Comparison of ENCODE assay signal across 1 cellular context in the genomic region with DNA sequence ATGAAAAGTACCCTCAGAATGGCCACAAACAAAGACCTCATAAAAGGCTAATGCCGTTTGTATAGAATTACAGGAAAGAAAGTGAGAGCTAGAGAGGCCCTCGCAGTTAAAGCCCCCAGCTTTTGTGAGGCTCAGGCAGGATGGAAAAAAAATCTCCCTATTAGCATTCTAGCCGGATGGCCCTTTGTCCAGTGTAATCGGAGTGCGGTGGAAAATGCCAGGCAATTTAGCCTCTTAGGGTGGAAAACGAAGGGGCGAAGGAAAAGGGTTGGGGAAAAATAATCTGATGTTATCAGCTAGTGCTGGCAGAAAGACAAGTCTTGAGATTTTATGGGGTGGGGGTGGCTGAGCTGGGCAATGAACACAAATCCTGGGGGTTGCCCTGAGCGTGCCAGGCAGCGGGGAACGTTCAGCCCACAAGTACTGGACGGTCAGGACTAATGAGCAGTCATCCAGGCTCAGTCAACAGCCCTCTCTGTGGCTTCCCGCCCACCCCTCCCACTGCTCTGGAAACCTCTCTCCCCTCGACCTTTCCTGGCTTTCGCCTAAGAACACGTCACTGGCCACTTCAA.
TF ChIP-seq lines count a peak whose summit lies in the region.

No MANE protein-coding gene starts in this region.

TF ChIP-seq in endothelial cell of umbilical vein, 7 proteins besides CTCF, POLR2A, EP300 and RAD21 (continued from another document):
- TF ChIP-seq EZH2 (IDR thresholded peaks at IDR 0.05; ENCODE audit: borderline replicate concordance, low read depth, low read length, severe bottlenecking) = no peak
- TF ChIP-seq, protein P1, sequence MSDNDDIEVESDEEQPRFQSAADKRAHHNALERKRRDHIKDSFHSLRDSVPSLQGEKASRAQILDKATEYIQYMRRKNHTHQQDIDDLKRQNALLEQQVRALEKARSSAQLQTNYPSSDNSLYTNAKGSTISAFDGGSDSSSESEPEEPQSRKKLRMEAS (IDR thresholded peaks at IDR 0.05; ENCODE audit: insufficient read depth, insufficient read length) = no peak
- no peak for TF ChIP-seq GATA2 (IDR thresholded peaks at IDR 0.05; ENCODE audit: insufficient read depth, insufficient read length, low read depth, low read length)
- TF ChIP-seq JUN (IDR thresholded peaks at IDR 0.05; ENCODE audit: borderline replicate concordance, insufficient read depth, insufficient read length, low read depth) = no peak
